9 cellular contexts compared by ENCODE assay signal in genomic region chr6:125919618-125920017, GRCh38. TPM values are rescaled to one million over a fixed set of nuclear protein-coding genes. Genes with fewer than 3 reads are reported as not detected.
A peak's percentile ranks its signal among the peaks of the same experiment; 100 is the strongest.
DNase-seq lines count a peak whose midpoint lies in the region; ATAC-seq, FAIRE-seq and TF ChIP-seq lines count a peak whose summit lies in the region.
"Had no signal": no experiment of that assay in that cellular context is flagged by ENCODE, and none has a peak within 500 bp of the region (broad histone marks: within the 10 kb centered on the region; RNA-seq: fewer than 3 reads in every experiment).

No MANE protein-coding gene starts in this region.

- no peaks in the 10 kb centered on the region for H3K27me3 Mint-ChIP-seq in activated T-helper 1 cell treated with anti-CD3 and anti-CD28 coated beads, Interleukin-12 subunit alpha, Interleukin-12 subunit beta, Interleukin-2, Interleukin-4 antibody, amounts not matched to agents 30 ng/mL and 10 ng/mL and 1 ng/mL, durations not matched to agents 14 hours and 24 hours and 36 hours (ENCODE audit: insufficient read depth)

- H3K4me1 Mint-ChIP-seq in activated T-helper 1 cell treated with anti-CD3 and anti-CD28 coated beads, Interleukin-12 subunit alpha, Interleukin-12 subunit beta, Interleukin-2, Interleukin-4 antibody, amounts not matched to agents 30 ng/mL and 10 ng/mL and 1 ng/mL, durations not matched to agents 14 hours and 24 hours and 36 hours (ENCODE audit: low read depth) = peaks cover 64% of the 10 kb centered on the region

- peaks cover 69% of the 10 kb centered on the region for H3K36me3 Mint-ChIP-seq in activated T-helper 1 cell treated with anti-CD3 and anti-CD28 coated beads, Interleukin-12 subunit alpha, Interleukin-12 subunit beta, Interleukin-2, Interleukin-4 antibody, amounts not matched to agents 30 ng/mL and 10 ng/mL and 1 ng/mL, durations not matched to agents 14 hours and 24 hours and 36 hours (ENCODE audit: low read depth)

- H3K4me3 ChIP-seq in right atrium auricular region = peak overlapping the region in 1 of 2 donors; percentile 21
- peak overlapping the region; percentile 51 to 65 (median 52) for H3K4me3 ChIP-seq in HepG2 (replicated peaks in 1 of 3; ENCODE audit: insufficient read depth in 1 of 3, low read depth in 2 of 3, low read length in 3 of 3)
- H3K4me3 ChIP-seq in vagina = peak overlapping the region; percentile 15 to 30
- H3K4me3 ChIP-seq: HAP-1 had no signal

- H3K9ac ChIP-seq in HepG2 (ENCODE audit: insufficient read depth, low read depth, low read length) = peak overlapping the region; percentile 82

- peaks cover 52% of the 10 kb centered on the region for H3K36me3 ChIP-seq in right atrium auricular region
- H3K36me3 ChIP-seq in HepG2 (replicated peaks in 1 of 2; ENCODE audit: control insufficient read depth in 1 of 2, insufficient read depth in 2 of 2, low read length in 2 of 2) = peaks cover 19 to 51% of the 10 kb centered on the region in 2 experiments
- peaks cover 0 to 40% of the 10 kb centered on the region in 2 donors for H3K36me3 ChIP-seq in vagina

- no peak for FAIRE-seq in HepG2 (lab: Jason Lieb, UNC)

- H3K4me1 ChIP-seq in right atrium auricular region (peaks cover 0 to 21% of the 10 kb centered on the region in 2 donors), HepG2 (ENCODE audit: insufficient read depth, low read length) (peaks cover 65% of the 10 kb centered on the region), vagina (peaks cover 6% of the 10 kb centered on the region)

- H2AFZ ChIP-seq in HepG2 (ENCODE audit: low read length) = peak overlapping the region; percentile 73

- H3K27ac Mint-ChIP-seq in activated T-helper 1 cell treated with anti-CD3 and anti-CD28 coated beads, Interleukin-12 subunit alpha, Interleukin-12 subunit beta, Interleukin-2, Interleukin-4 antibody, amounts not matched to agents 30 ng/mL and 10 ng/mL and 1 ng/mL, durations not matched to agents 14 hours and 24 hours and 36 hours = peak overlapping the region; percentile 94

- H3K27me3 ChIP-seq in right atrium auricular region (no peaks in the 10 kb centered on the region), HepG2 (ENCODE audit: control insufficient read depth in 1 of 2, insufficient read depth in 2 of 2, low read length in 2 of 2) (no peaks in the 10 kb centered on the region), vagina (no peaks in the 10 kb centered on the region)

- H4K20me1 ChIP-seq in HepG2 (ENCODE audit: insufficient read depth, low read length) = no peaks in the 10 kb centered on the region

- 65% methylated on average over 3 of the region's 3 CpGs for WGBS in HepG2 (ENCODE audit: low lambda C conversion rate)

- intact Hi-C loops in Right ventricle myocardium inferior (cut with DNase I) = no loop called here
- intact Hi-C loops in activated T-helper 1 cell treated with anti-CD3 and anti-CD28 coated beads, Interleukin-12 subunit alpha, Interleukin-12 subunit beta, Interleukin-2, Interleukin-4 antibody, amounts not matched to agents 30 ng/mL and 10 ng/mL and 1 ng/mL, durations not matched to agents 14 hours and 24 hours and 36 hours (cut with micrococcal nuclease) = loop anchor here (1.0 to 10.0 kb wide), 9 partner anchors 9 to 1565 kb away; partner anchors contain the start of genes HINT3 and TRMT11
- intact Hi-C loops in HepG2 (cut with micrococcal nuclease; ENCODE audit: unreplicated experiment) = loop anchor here (1.0 kb wide), 2 partner anchors 25 to 37 kb away; partner anchors contain the start of gene HINT3
- intact Hi-C loops in vagina (cut with DNase I) = no loop called here

- H3K79me2 ChIP-seq in HepG2 (ENCODE audit: insufficient read depth, low read length) = peaks cover 18% of the 10 kb centered on the region

- H3K27ac ChIP-seq in right atrium auricular region (peak overlapping the region; percentile 43 to 75), HepG2 (ENCODE audit: extremely low read length, insufficient read depth, low read length) (peak overlapping the region; percentile 84), vagina (peak overlapping the region; percentile 87)

- in situ Hi-C loops in HepG2 (cut with HindIII; ENCODE audit: extremely low pct_ligation_motif_present, low pct_unique_long_range_greater_than_20kb) = no loop called here

- POLR2A ChIA-PET in HepG2 (lab: Yijun Ruan, JAX) = interaction anchor here (1.3 to 3.8 kb wide), 8 partner anchors 15 to 130 kb away, joined by 4 to 30 read pairs (median 8); partner anchors contain the start of genes HINT3, NCOA7 and TRMT11

- DNase-seq in right atrium auricular region (ENCODE audit: low spot score) (no peak), Right ventricle myocardium inferior (ENCODE audit: missing footprints) (no peak), HepG2 (ENCODE audit: low spot score) (no peak), vagina (ENCODE audit: extremely low spot score in 2 of 2) (no peak), SKM-1 treated with dmso at 0.1 percent for 144 hours (lab: John Stamatoyannopoulos, UW; ENCODE audit: unreplicated experiment) (no peak)
- DNase-seq in activated T-helper 1 cell treated with anti-CD3 and anti-CD28 coated beads, Interleukin-12 subunit alpha, Interleukin-12 subunit beta, Interleukin-2, Interleukin-4 antibody, amounts not matched to agents 30 ng/mL and 10 ng/mL and 1 ng/mL, durations not matched to agents 14 hours and 24 hours and 36 hours (ENCODE audit: low spot score) = no peak

- no peak for ATAC-seq in Right ventricle myocardium inferior
- ATAC-seq in HepG2 = no peak
- no peak for ATAC-seq in GM18861 (IDR thresholded peaks at IDR 0.05; ENCODE audit: unreplicated experiment)
- no peak for ATAC-seq in activated CD4-positive, CD25-positive, alpha-beta regulatory T cell treated with anti-CD3 and anti-CD28 coated beads, Interleukin-2, amount 50 U/mL, for 24 hours

- peak overlapping the region; percentile 88 for H3K4me3 Mint-ChIP-seq in activated T-helper 1 cell treated with anti-CD3 and anti-CD28 coated beads, Interleukin-12 subunit alpha, Interleukin-12 subunit beta, Interleukin-2, Interleukin-4 antibody, amounts not matched to agents 30 ng/mL and 10 ng/mL and 1 ng/mL, durations not matched to agents 14 hours and 24 hours and 36 hours

- no peaks in the 10 kb centered on the region for H3K9me3 Mint-ChIP-seq in activated T-helper 1 cell treated with anti-CD3 and anti-CD28 coated beads, Interleukin-12 subunit alpha, Interleukin-12 subunit beta, Interleukin-2, Interleukin-4 antibody, amounts not matched to agents 30 ng/mL and 10 ng/mL and 1 ng/mL, durations not matched to agents 14 hours and 24 hours and 36 hours

- TF ChIP-seq POLR2A in HepG2 (IDR thresholded peaks at IDR 0.05; ENCODE audit: insufficient read depth in 1 of 2, low read depth in 2 of 2, low read length in 2 of 2) (no peak), vagina (IDR thresholded peaks at IDR 0.05) (no peak)

- TF ChIP-seq CTCF in right atrium auricular region (IDR thresholded peaks at IDR 0.05) (no peak), HepG2 (CRISPR knock-in tag; IDR thresholded peaks at IDR 0.05) (no peak), vagina (IDR thresholded peaks at IDR 0.05) (no peak)

- TSS peak; percentile 81 for BruUV-seq in HepG2 (replicated peaks; lab: Mats Ljungman, UMichigan)

- no peak for TF ChIP-seq RAD21 in HepG2 (CRISPR knock-in tag; IDR thresholded peaks at IDR 0.05)

- CTCF ChIA-PET in HepG2 (lab: Yijun Ruan, JAX; ENCODE audit: low intra/inter-chr PET ratio, low total read pairs) = no interaction called here

- peak overlapping the region; percentile 76 for H3K4me2 ChIP-seq in HepG2 (ENCODE audit: low read depth, low read length)

- no peaks in the 10 kb centered on the region for H3K9me3 ChIP-seq in right atrium auricular region
- H3K9me3 ChIP-seq in HepG2 (ENCODE audit: low read length) = no peaks in the 10 kb centered on the region
- no peaks in the 10 kb centered on the region for H3K9me3 ChIP-seq in vagina
- H3K9me3 ChIP-seq: HAP-1 had no signal

- TF ChIP-seq EP300 in HepG2 (IDR thresholded peaks at IDR 0.05; ENCODE audit: low read depth in 2 of 2, low read length in 2 of 2) = no peak
- TF ChIP-seq EP300 in HepG2 (CRISPR knock-in tag; IDR thresholded peaks at IDR 0.05; ENCODE audit: borderline replicate concordance) = no peak

TF ChIP-seq in HepG2, 621 proteins besides CTCF, POLR2A, EP300 and RAD21 (continues in another document):
- TF ChIP-seq ZBTB8A (CRISPR knock-in tag; IDR thresholded peaks at IDR 0.05; ENCODE audit: borderline replicate concordance, low read depth) = no peak
- TF ChIP-seq PRPF4 (IDR thresholded peaks at IDR 0.05; ENCODE audit: low read depth, low read length, poor library complexity, severe bottlenecking) = peak; percentile 18

RNA-seq across cellular contexts. Expression of gene HINT3, which starts 37.0 kb away (rescaled TPM):
- total RNA-seq in right atrium auricular region = 10 to 100 TPM; 16.6 to 30.2 TPM
- total RNA-seq in Right ventricle myocardium inferior = 34.8 TPM
- 9.4 and 9.6 TPM in 2 replicates for total RNA-seq in activated T-helper 1 cell treated with anti-CD3 and anti-CD28 coated beads, Interleukin-12 subunit alpha, Interleukin-12 subunit beta, Interleukin-2, Interleukin-4 antibody, amounts not matched to agents 30 ng/mL and 10 ng/mL and 1 ng/mL, durations not matched to agents 14 hours and 24 hours and 36 hours
- total RNA-seq in HepG2 (2016; rRNA removed; fragmentation: Illumina TruSeq; extraction: Trizol) = 22.8 and 33.0 TPM in 2 replicates
- total RNA-seq in HepG2 (2016; cell fraction: cytosol; rRNA removed; fragmentation: Illumina TruSeq; extraction: Trizol; ENCODE audit: low read depth) = 4.3 and 5.0 TPM in 2 replicates
- total RNA-seq in HepG2 (2016; cell fraction: insoluble cytoplasmic fraction; rRNA removed; fragmentation: Illumina TruSeq; extraction: Trizol) = 22.7 and 34.5 TPM in 2 replicates
- total RNA-seq in HepG2 (2016; cell fraction: membrane; rRNA removed; fragmentation: Illumina TruSeq; extraction: Trizol) = 19.5 and 20.3 TPM in 2 replicates
- total RNA-seq in HepG2 (2016; cell fraction: nucleus; rRNA removed; fragmentation: Illumina TruSeq; extraction: Trizol) = 11.8 and 12.4 TPM in 2 replicates
- polyA plus RNA-seq in HepG2 (2011; rRNA removed) = 2.8 and 3.1 TPM in 2 replicates
- polyA plus RNA-seq in HepG2 (2011; cell fraction: cytosol; rRNA removed) = 2.5 TPM in 2 replicates
- 1.3 and 1.6 TPM in 2 replicates for polyA plus RNA-seq in HepG2 (2011; cell fraction: nucleus; rRNA removed)
- 15.9 and 22.1 TPM in 2 replicates for polyA plus RNA-seq in HepG2 (2012)
- 4.2 and 5.7 TPM in 2 replicates for polyA plus RNA-seq in HepG2 (2016; cell fraction: cytosol; fragmentation: Illumina TruSeq; extraction: Trizol; ENCODE audit: low read depth)
- 32.2 and 38.6 TPM in 2 replicates for polyA plus RNA-seq in HepG2 (2016; cell fraction: insoluble cytoplasmic fraction; fragmentation: Illumina TruSeq; extraction: Trizol; ENCODE audit: low read depth)
- 14.3 and 16.1 TPM in 2 replicates for polyA plus RNA-seq in HepG2 (2016; cell fraction: membrane; fragmentation: Illumina TruSeq; extraction: Trizol; ENCODE audit: low read depth)
- 12.5 and 13.2 TPM in 2 replicates for polyA plus RNA-seq in HepG2 (2016; cell fraction: nucleus; fragmentation: Illumina TruSeq; extraction: Trizol; ENCODE audit: insufficient read depth, low read depth)
- 1.3 and 3.6 TPM in 2 replicates for polyA minus RNA-seq in HepG2 (2011; rRNA and poly(A)+ RNA removed; ENCODE audit: low replicate concordance)
- 9.3 and 9.5 TPM in 2 replicates for polyA minus RNA-seq in HepG2 (2011; cell fraction: cytosol; rRNA and poly(A)+ RNA removed)
- 4.5 and 5.8 TPM in 2 replicates for polyA minus RNA-seq in HepG2 (2011; cell fraction: nucleus; rRNA and poly(A)+ RNA removed)
- 18.4 TPM for total RNA-seq in vagina

Comparison
In these comparisons a context has a peak if more than half of its experiments do, and no peak if none do; other contexts are left out.
1. intact Hi-C loops: an anchor here in activated T-helper 1 cell treated with anti-CD3 and anti-CD28 coated beads, Interleukin-12 subunit alpha, Interleukin-12 subunit beta, Interleukin-2, Interleukin-4 antibody, amounts not matched to agents 30 ng/mL and 10 ng/mL and 1 ng/mL, durations not matched to agents 14 hours and 24 hours and 36 hours (1.0 to 10.0 kb wide) and HepG2 (1.0 kb wide); none called in Right ventricle myocardium inferior and vagina.